In the genomic region with DNA sequence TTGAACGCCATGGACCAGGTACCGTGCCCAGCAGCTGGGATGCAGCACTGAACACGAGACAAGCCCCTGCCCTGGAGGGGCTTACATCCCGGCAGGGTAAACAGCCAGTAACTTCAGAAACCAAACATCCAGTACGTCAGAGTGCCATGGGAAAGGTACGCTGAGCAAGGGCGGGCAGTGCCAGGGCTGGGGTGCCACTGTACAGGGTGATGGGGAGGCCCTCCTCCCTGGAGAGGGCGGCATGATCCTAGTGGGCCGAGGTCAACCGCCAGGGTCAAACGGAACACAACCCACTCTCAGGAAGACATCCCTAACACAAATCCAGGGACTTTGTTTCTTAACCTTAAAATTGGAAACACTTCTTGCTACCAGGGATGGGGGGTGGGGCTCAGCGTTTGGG, we compare ENCODE assay signal across 27 cellular contexts. TPM values are rescaled to one million over a fixed set of nuclear protein-coding genes. Genes with fewer than 3 reads are reported as not detected.
"Had no signal": no experiment of that assay in that cellular context is flagged by ENCODE, and none has a peak within 500 bp of the region (broad histone marks: within the 10 kb centered on the region; RNA-seq: fewer than 3 reads in every experiment).

No MANE protein-coding gene starts in this region.

- H3K27me3 Mint-ChIP-seq: naive B cell had no signal

- H3K79me2 ChIP-seq: hepatocyte had no signal

- ATAC-seq: foreskin keratinocyte, left cardiac atrium, lower lobe of right lung, psoas muscle, sciatic nerve had no signal

- H3K4me2 ChIP-seq: hepatocyte had no signal

- H3K9me3 ChIP-seq: left ventricle myocardium inferior, lower lobe of right lung, psoas muscle, spleen, stomach, thoracic aorta had no signal

- H3K27ac ChIP-seq: foreskin keratinocyte, hepatocyte, left ventricle myocardium inferior, lower lobe of right lung, psoas muscle, spleen, stomach, thoracic aorta had no signal

- H3K27me3 ChIP-seq: foreskin keratinocyte, hepatocyte, spleen, stomach had no signal

- H3K4me3 Mint-ChIP-seq: naive B cell, nephron progenitor cell had no signal

- DNase-seq: dermis blood vessel endothelial cell; erythroblast; foreskin keratinocyte; kidney; left cardiac atrium; left ventricle myocardium inferior; lower lobe of right lung; mesendoderm; naive B cell; nephron progenitor cell; retina; spleen; stimulated activated CD4-positive, alpha-beta T cell treated with anti-CD3 and anti-CD28 coated beads, Interleukin-15, amount 100 ng/mL, for 24 hours; stimulated activated CD4-positive, alpha-beta T cell treated with anti-CD3 and anti-CD28 coated beads, Interleukin-1b, Interleukin-23, amount 100 ng/mL, for 48 hours; stimulated activated CD4-positive, alpha-beta T cell treated with anti-CD3 and anti-CD28 coated beads, Interleukin-4, amount 100 ng/mL, for 24 hours; stimulated activated naive CD4-positive, alpha-beta T cell; stomach; substantia nigra; trophoblast cell had no signal

- H2AFZ ChIP-seq: hepatocyte had no signal

- H3K9me3 Mint-ChIP-seq: naive B cell, nephron progenitor cell had no signal

- FAIRE-seq: colon, endothelial cell of umbilical vein, kidney had no signal

- H3K4me3 ChIP-seq: hepatocyte, left ventricle myocardium inferior, lower lobe of right lung, psoas muscle, spleen, stomach, thoracic aorta had no signal

- H3K27ac Mint-ChIP-seq: nephron progenitor cell had no signal

RNA-seq across cellular contexts. Expression of gene MESP2, which starts 54.5 kb away (rescaled TPM):
- total RNA-seq: dermis blood vessel endothelial cell, lower lobe of right lung, skeletal muscle tissue, spleen, stomach, urinary bladder had no signal
- polyA plus RNA-seq: hepatocyte had no signal
